1 cellular context compared by ENCODE assay signal in the genomic region with DNA sequence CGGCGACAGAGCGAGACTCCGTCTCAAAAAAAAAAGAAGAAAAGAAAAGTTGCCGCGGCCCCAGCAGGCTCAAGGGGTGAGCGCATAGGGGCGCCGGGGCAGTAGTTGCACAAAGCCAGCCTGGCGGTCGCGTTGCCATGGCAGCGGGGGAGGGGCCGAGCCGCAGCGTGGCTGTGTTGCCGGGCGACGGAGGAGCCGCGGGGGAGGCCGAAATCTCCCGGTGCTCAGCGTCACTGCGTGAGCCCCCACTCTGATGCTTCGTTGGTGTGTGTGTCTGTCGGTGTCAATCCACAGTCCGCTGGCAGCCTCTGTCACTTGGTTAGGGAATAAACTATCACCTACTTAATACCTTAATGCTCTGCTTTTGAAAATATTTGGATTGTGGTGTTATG.
TF ChIP-seq lines count a peak whose summit lies in the region.

No MANE protein-coding gene starts in this region.

TF ChIP-seq in HEK293, 187 proteins besides CTCF, POLR2A, EP300 and RAD21 (continued from another document):
- TF ChIP-seq ZNF280C (tag by site-specific recombination; IDR thresholded peaks at IDR 0.05): no peak
- peak; percentile 86 for TF ChIP-seq GLIS2 (tag by site-specific recombination; IDR thresholded peaks at IDR 0.05)
- no peak for TF ChIP-seq SCRT2 (tag by site-specific recombination; IDR thresholded peaks at IDR 0.05)
- no peak for TF ChIP-seq ZNF391 (tag by site-specific recombination; IDR thresholded peaks at IDR 0.05; ENCODE audit: borderline replicate concordance, low read depth)
- TF ChIP-seq REPIN1 (tag by site-specific recombination; IDR thresholded peaks at IDR 0.05; ENCODE audit: low read depth): no peak
- no peak for TF ChIP-seq ZNF558 (tag by site-specific recombination; IDR thresholded peaks at IDR 0.05)
- no peak for TF ChIP-seq ZNF488 (tag by site-specific recombination; IDR thresholded peaks at IDR 0.05)
- TF ChIP-seq ZBTB7A (tag by site-specific recombination; IDR thresholded peaks at IDR 0.05; ENCODE audit: low read depth): no peak
- TF ChIP-seq ZFP69B (tag by site-specific recombination; IDR thresholded peaks at IDR 0.05): no peak
- TF ChIP-seq, protein P1, sequence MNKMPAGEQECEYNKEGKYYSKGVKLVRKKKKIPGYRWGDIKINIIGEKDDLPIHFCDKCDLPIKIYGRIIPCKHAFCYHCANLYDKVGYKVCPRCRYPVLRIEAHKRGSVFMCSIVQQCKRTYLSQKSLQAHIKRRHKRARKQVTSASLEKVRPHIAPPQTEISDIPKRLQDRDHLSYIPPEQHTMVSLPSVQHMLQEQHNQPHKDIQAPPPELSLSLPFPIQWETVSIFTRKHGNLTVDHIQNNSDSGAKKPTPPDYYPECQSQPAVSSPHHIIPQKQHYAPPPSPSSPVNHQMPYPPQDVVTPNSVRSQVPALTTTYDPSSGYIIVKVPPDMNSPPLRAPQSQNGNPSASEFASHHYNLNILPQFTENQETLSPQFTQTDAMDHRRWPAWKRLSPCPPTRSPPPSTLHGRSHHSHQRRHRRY (tag by site-specific recombination; IDR thresholded peaks at IDR 0.05): no peak
- TF ChIP-seq, protein P2, sequence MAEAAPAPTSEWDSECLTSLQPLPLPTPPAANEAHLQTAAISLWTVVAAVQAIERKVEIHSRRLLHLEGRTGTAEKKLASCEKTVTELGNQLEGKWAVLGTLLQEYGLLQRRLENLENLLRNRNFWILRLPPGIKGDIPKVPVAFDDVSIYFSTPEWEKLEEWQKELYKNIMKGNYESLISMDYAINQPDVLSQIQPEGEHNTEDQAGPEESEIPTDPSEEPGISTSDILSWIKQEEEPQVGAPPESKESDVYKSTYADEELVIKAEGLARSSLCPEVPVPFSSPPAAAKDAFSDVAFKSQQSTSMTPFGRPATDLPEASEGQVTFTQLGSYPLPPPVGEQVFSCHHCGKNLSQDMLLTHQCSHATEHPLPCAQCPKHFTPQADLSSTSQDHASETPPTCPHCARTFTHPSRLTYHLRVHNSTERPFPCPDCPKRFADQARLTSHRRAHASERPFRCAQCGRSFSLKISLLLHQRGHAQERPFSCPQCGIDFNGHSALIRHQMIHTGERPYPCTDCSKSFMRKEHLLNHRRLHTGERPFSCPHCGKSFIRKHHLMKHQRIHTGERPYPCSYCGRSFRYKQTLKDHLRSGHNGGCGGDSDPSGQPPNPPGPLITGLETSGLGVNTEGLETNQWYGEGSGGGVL (tag by site-specific recombination; IDR thresholded peaks at IDR 0.05): 0 out of 2 replicates have a peak, but pooled peaks have one; percentile 2
- TF ChIP-seq ZNF2 (tag by site-specific recombination; IDR thresholded peaks at IDR 0.05): no peak
- TF ChIP-seq RBAK (tag by site-specific recombination; IDR thresholded peaks at IDR 0.05): no peak
- TF ChIP-seq FEZF1 (tag by site-specific recombination; IDR thresholded peaks at IDR 0.05): no peak
- TF ChIP-seq ZBTB21 (tag by site-specific recombination; IDR thresholded peaks at IDR 0.05): 0 out of 2 replicates have a peak, but pooled peaks have one; percentile 21
- TF ChIP-seq ZNF560 (tag by site-specific recombination; IDR thresholded peaks at IDR 0.05; ENCODE audit: borderline replicate concordance): no peak
- no peak for TF ChIP-seq ZBTB17 (tag by site-specific recombination; IDR thresholded peaks at IDR 0.05)
- TF ChIP-seq ZNF37A (tag by site-specific recombination; IDR thresholded peaks at IDR 0.05): no peak
- TF ChIP-seq ZNF544 (tag by site-specific recombination; IDR thresholded peaks at IDR 0.05): no peak
- no peak for TF ChIP-seq ZNF76 (tag by site-specific recombination; IDR thresholded peaks at IDR 0.05; ENCODE audit: borderline replicate concordance, low read depth)
- TF ChIP-seq GFI1B (tag by site-specific recombination; IDR thresholded peaks at IDR 0.05): no peak
